8 cellular contexts compared by ENCODE assay signal in the genomic region with DNA sequence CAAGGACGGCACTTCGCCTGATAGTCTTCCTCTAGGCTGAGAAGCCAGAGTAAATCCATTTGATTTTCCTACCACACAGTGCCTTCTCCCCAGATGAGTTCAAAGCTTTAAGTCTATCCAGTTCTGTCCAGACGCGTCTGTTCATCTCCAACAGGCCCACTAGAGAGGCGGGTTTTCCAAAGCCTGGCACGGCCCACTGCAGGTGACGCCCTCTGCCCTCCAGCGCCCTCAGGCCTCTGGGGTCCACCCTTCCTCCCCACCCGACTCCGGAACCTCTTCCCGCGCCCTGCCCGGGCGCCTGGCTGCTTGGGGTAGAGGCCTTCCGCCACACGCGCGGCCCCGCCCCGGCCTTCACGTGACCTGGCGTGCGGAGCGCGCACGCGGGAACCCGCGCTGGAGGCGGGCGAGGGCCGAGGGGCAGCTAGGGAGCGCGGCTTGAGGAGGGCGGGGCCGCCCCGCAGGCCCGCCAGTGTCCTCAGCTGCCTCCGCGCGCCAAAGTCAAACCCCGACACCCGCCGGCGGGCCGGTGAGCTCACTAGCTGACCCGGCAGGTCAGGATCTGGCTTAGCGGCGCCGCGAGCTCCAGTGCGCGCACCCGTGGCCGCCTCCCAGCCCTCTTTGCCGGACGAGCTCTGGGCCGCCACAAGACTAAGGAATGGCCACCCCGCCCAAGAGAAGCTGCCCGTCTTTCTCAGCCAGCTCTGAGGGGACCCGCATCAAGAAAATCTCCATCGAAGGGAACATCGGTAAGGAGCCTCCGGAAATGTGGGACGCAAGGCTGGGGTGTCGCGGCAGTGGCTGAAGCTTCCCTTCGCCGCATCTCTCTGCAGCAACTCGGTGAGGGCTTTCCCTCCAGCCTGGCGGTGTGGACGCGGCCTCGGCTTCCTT. TPM values are rescaled to one million over a fixed set of nuclear protein-coding genes. Genes with fewer than 3 reads are reported as not detected.
DNase-seq lines count a peak whose midpoint lies in the region; ATAC-seq and TF ChIP-seq lines count a peak whose summit lies in the region.

A gene (plus strand): TSS at position 469 of the 888 bp plus-strand sequence. CDS start 187 bp downstream, at position 656.

- peaks cover 0 to 1% (median 0%) of the 10 kb centered on the region in 3 donors for H3K36me3 ChIP-seq in Peyer's patch

- peak; percentile 81 to 86 for TF ChIP-seq POLR2A in Peyer's patch (IDR thresholded peaks at IDR 0.05)

- H3K9me3 ChIP-seq in Peyer's patch: no peaks in the 10 kb centered on the region

- DNase-seq in DMS79 treated with DMSO at 0.1 percent for 48 hours (lab: John Stamatoyannopoulos, UW): peak; percentile 71
- peak; percentile 88 for DNase-seq in KG1 (lab: John Stamatoyannopoulos, UW)
- peak; percentile 89 to 96 (median 95) for DNase-seq in Peyer's patch
- peak; percentile 79 for DNase-seq in activated T-helper 1 cell treated with Interleukin-2 at 50 U/mL for 16 hours (ENCODE audit: low read depth)
- DNase-seq in fibroblast of gingiva (ENCODE audit: low read depth): peak; percentile 91
- peak; percentile 90 for DNase-seq in naive B cell
- peak; percentile 88 to 93 for DNase-seq in stimulated activated effector memory CD8-positive, alpha-beta T cell treated with anti-CD3 and anti-CD28 coated beads, Interleukin-12 subunit alpha, Interleukin-12 subunit beta, amount 100 ng/mL, for 72 hours (ENCODE audit: low spot score in 2 of 2)

- no peak for TF ChIP-seq CTCF in Peyer's patch (IDR thresholded peaks at IDR 0.05)

- peak within 1 kb of the TSS; percentile 85 to 98 (median 96) for H3K4me3 Mint-ChIP-seq in naive B cell
- peak within 1 kb of the TSS; percentile 87 for H3K4me3 Mint-ChIP-seq in stimulated activated effector memory CD8-positive, alpha-beta T cell treated with anti-CD3 and anti-CD28 coated beads, Interleukin-12 subunit alpha, Interleukin-12 subunit beta, amount 100 ng/mL, for 72 hours

- H3K4me1 Mint-ChIP-seq in naive B cell: peaks cover 37 to 51% (median 45%) of the 10 kb centered on the region in 3 donors
- H3K4me1 Mint-ChIP-seq in stimulated activated effector memory CD8-positive, alpha-beta T cell treated with anti-CD3 and anti-CD28 coated beads, Interleukin-12 subunit alpha, Interleukin-12 subunit beta, amount 100 ng/mL, for 72 hours: peaks cover 30% of the 10 kb centered on the region

- H3K27ac ChIP-seq in Peyer's patch: peak within 1 kb of the TSS; percentile 88 to 92 (median 90)

- H3K9me3 Mint-ChIP-seq in naive B cell: no peaks in the 10 kb centered on the region
- H3K9me3 Mint-ChIP-seq in stimulated activated effector memory CD8-positive, alpha-beta T cell treated with anti-CD3 and anti-CD28 coated beads, Interleukin-12 subunit alpha, Interleukin-12 subunit beta, amount 100 ng/mL, for 72 hours: no peaks in the 10 kb centered on the region

- H3K4me3 ChIP-seq in Peyer's patch: peak within 1 kb of the TSS; percentile 78 to 91 (median 87)

- H3K4me1 ChIP-seq in Peyer's patch: peaks cover 0 to 40% (median 4%) of the 10 kb centered on the region in 4 donors

- no peaks in the 10 kb centered on the region for H3K27me3 Mint-ChIP-seq in naive B cell

- H3K27ac Mint-ChIP-seq in naive B cell: peak within 1 kb of the TSS; percentile 88 to 98 (median 96)
- H3K27ac Mint-ChIP-seq in stimulated activated effector memory CD8-positive, alpha-beta T cell treated with anti-CD3 and anti-CD28 coated beads, Interleukin-12 subunit alpha, Interleukin-12 subunit beta, amount 100 ng/mL, for 72 hours: peak within 1 kb of the TSS; percentile 84

- no peaks in the 10 kb centered on the region for H3K27me3 ChIP-seq in Peyer's patch

- H3K36me3 Mint-ChIP-seq in naive B cell: peaks cover 6 to 9% of the 10 kb centered on the region in 2 donors
- peaks cover 18% of the 10 kb centered on the region for H3K36me3 Mint-ChIP-seq in stimulated activated effector memory CD8-positive, alpha-beta T cell treated with anti-CD3 and anti-CD28 coated beads, Interleukin-12 subunit alpha, Interleukin-12 subunit beta, amount 100 ng/mL, for 72 hours

- ATAC-seq in GM21737 (IDR thresholded peaks at IDR 0.05; ENCODE audit: unreplicated experiment): peak; percentile 82
- ATAC-seq in naive B cell (ENCODE audit: low read depth in 2 of 2): peak; percentile 82 to 83
- ATAC-seq in stimulated activated effector memory CD8-positive, alpha-beta T cell treated with anti-CD3 and anti-CD28 coated beads, Interleukin-12 subunit alpha, Interleukin-12 subunit beta, amount 100 ng/mL, for 72 hours: peak; percentile 89

RNA-seq across cellular contexts. Expression of the gene that starts here (rescaled TPM):
- 10 to 100 TPM in 2 of 4 donors, 1 to 10 TPM in 2; 7.2 to 28.9 (median 9.5) TPM for total RNA-seq in Peyer's patch
- polyA plus RNA-seq in naive B cell (ENCODE audit: low read depth in 6 of 6): 100 to 1,000 TPM; 154 to 228 (median 181) TPM

Comparison
In these comparisons a context has a peak if more than half of its experiments do, and no peak if none do; other contexts are left out.
1. Peak in every context shown above with its lines: DNase-seq, ATAC-seq, H3K4me3 ChIP-seq and H3K27ac ChIP-seq.